Comparison of ENCODE assay signal across 16 cellular contexts in the genomic region with DNA sequence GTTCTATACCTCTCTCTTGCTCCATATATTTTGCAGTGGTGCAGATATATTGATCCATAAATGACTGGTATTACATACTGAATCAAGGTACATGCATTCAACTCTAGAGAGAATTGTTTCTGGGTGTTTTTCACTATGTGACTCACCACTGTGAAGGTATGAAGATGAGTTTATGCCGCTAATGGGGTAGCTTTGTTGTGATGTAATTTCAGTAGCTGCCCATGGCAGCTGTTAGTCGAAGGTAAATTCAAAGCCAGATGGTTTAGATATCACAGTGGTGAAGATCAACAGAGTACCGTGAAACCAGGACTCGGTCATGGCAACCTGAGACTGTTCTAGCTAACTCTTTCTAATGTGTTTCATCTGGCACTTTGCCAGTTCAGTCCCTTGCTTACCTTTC. TPM values are rescaled to one million over a fixed set of nuclear protein-coding genes. Genes with fewer than 3 reads are reported as not detected.
DNase-seq lines count a peak whose midpoint lies in the region; ATAC-seq, FAIRE-seq and TF ChIP-seq lines count a peak whose summit lies in the region.
"Had no signal": no experiment of that assay in that cellular context is flagged by ENCODE, and none has a peak within 500 bp of the region (broad histone marks: within the 10 kb centered on the region; RNA-seq: fewer than 3 reads in every experiment).

No MANE protein-coding gene starts in this region.

- H2BK15ac ChIP-seq in mesendoderm (replicated peaks; ENCODE audit: low read depth), result no peak overlapping the region

- no peak overlapping the region for H3K4ac ChIP-seq in mesendoderm (ENCODE audit: low read depth, low read length)

- no peak overlapping the region for H3K4me3 Mint-ChIP-seq in activated naive CD8-positive, alpha-beta T cell treated with anti-CD3 and anti-CD28 coated beads, Interleukin-2, amount 50 U/mL, for 24 hours
- H3K4me3 Mint-ChIP-seq in activated naive CD8-positive, alpha-beta T cell treated with anti-CD3 and anti-CD28 coated beads for 36 hours, result no peak overlapping the region

- WGBS in pancreas, 2 donors, result 72 to 75% methylated on average over 4 of the region's 4 CpGs
- WGBS in mesendoderm (ENCODE audit: extremely low coverage, insufficient coverage, low lambda C conversion rate), result no CpG with 5 or more reads among the region's 4 CpGs

- no peak overlapping the region for H3K9ac ChIP-seq in mesendoderm (ENCODE audit: low read length)

- no peak overlapping the region for H4K5ac ChIP-seq in mesendoderm (ENCODE audit: low read length)

- H3K27ac Mint-ChIP-seq in activated naive CD8-positive, alpha-beta T cell treated with anti-CD3 and anti-CD28 coated beads, Interleukin-2, amount 50 U/mL, for 24 hours, result no peak overlapping the region
- H3K27ac Mint-ChIP-seq in activated naive CD8-positive, alpha-beta T cell treated with anti-CD3 and anti-CD28 coated beads for 36 hours, result no peak overlapping the region

- no peaks in the 10 kb centered on the region for H3K27me3 Mint-ChIP-seq in activated naive CD8-positive, alpha-beta T cell treated with anti-CD3 and anti-CD28 coated beads, Interleukin-2, amount 50 U/mL, for 24 hours
- H3K27me3 Mint-ChIP-seq in activated naive CD8-positive, alpha-beta T cell treated with anti-CD3 and anti-CD28 coated beads for 36 hours, result no peaks in the 10 kb centered on the region

- H3K4me2 ChIP-seq in mesendoderm (ENCODE audit: low read length), result no peak overlapping the region

- no peak overlapping the region for H3K18ac ChIP-seq in mesendoderm (ENCODE audit: low read length)

- peaks cover 8% of the 10 kb centered on the region for H3K4me1 Mint-ChIP-seq in activated naive CD8-positive, alpha-beta T cell treated with anti-CD3 and anti-CD28 coated beads, Interleukin-2, amount 50 U/mL, for 24 hours
- H3K4me1 Mint-ChIP-seq in activated naive CD8-positive, alpha-beta T cell treated with anti-CD3 and anti-CD28 coated beads for 36 hours, result peaks cover 7% of the 10 kb centered on the region

- intact Hi-C loops in pancreas (cut with DNase I), result no loop called here

- ATAC-seq in activated naive CD8-positive, alpha-beta T cell treated with anti-CD3 and anti-CD28 coated beads, Interleukin-2, amount 50 U/mL, for 24 hours, result peak; percentile 61
- peak; percentile 58 for ATAC-seq in GM21723 (IDR thresholded peaks at IDR 0.05; ENCODE audit: unreplicated experiment)
- peak in 3 of 4 donors; percentile 24 to 76 (median 57) for ATAC-seq in pancreas
- no peak for ATAC-seq in HG02840 (IDR thresholded peaks at IDR 0.05; ENCODE audit: low FRiP score, unreplicated experiment)
- ATAC-seq: gastroesophageal sphincter, HCT116 had no signal

- DNase-seq in activated naive CD8-positive, alpha-beta T cell treated with anti-CD3 and anti-CD28 coated beads, Interleukin-2, amount 50 U/mL, for 24 hours, result no peak
- no peak for DNase-seq in activated naive CD8-positive, alpha-beta T cell treated with anti-CD3 and anti-CD28 coated beads for 36 hours
- peak; percentile 76 for DNase-seq in NCI-H146 treated with DMSO at 0.1 percent for 48 hours (lab: John Stamatoyannopoulos, UW; ENCODE audit: unreplicated experiment)
- no peak for DNase-seq in pancreas
- no peak for DNase-seq in NCI-H2227 (lab: John Stamatoyannopoulos, UW; ENCODE audit: unreplicated experiment)
- no peak for DNase-seq in mesendoderm
- DNase-seq: BE2C; NCI-H774; sigmoid colon; stimulated activated CD8-positive, alpha-beta memory T cell treated with anti-CD3 and anti-CD28 coated beads, Interleukin-4, amount 100 ng/mL, for 48 hours had no signal

- H3K4me1 ChIP-seq in pancreas (peaks cover 12 to 31% (median 23%) of the 10 kb centered on the region in 3 donors), mesendoderm (ENCODE audit: control insufficient read depth, low read depth, low read length) (peaks cover 12% of the 10 kb centered on the region)
- H3K4me1 ChIP-seq: BE2C had no signal

- H3K4me3 ChIP-seq in pancreas (no peak overlapping the region), mesendoderm (ENCODE audit: low read length) (no peak overlapping the region)
- H3K4me3 ChIP-seq: gastroesophageal sphincter, sigmoid colon had no signal

- peaks cover 5% of the 10 kb centered on the region for H3K36me3 Mint-ChIP-seq in activated naive CD8-positive, alpha-beta T cell treated with anti-CD3 and anti-CD28 coated beads, Interleukin-2, amount 50 U/mL, for 24 hours (ENCODE audit: low read depth)
- peaks cover 9% of the 10 kb centered on the region for H3K36me3 Mint-ChIP-seq in activated naive CD8-positive, alpha-beta T cell treated with anti-CD3 and anti-CD28 coated beads for 36 hours

- H3K36me3 ChIP-seq in pancreas, result no peaks in the 10 kb centered on the region
- no peaks in the 10 kb centered on the region for H3K36me3 ChIP-seq in mesendoderm (ENCODE audit: control insufficient read depth, insufficient read depth, low read length)
- H3K36me3 ChIP-seq: BE2C, gastroesophageal sphincter, sigmoid colon had no signal

- H3K27ac ChIP-seq in pancreas (no peak overlapping the region), mesendoderm (ENCODE audit: low read depth, low read length) (no peak overlapping the region)
- H3K27ac ChIP-seq: gastroesophageal sphincter, sigmoid colon had no signal

- no peaks in the 10 kb centered on the region for H3K9me3 Mint-ChIP-seq in activated naive CD8-positive, alpha-beta T cell treated with anti-CD3 and anti-CD28 coated beads, Interleukin-2, amount 50 U/mL, for 24 hours
- H3K9me3 Mint-ChIP-seq in activated naive CD8-positive, alpha-beta T cell treated with anti-CD3 and anti-CD28 coated beads for 36 hours, result no peaks in the 10 kb centered on the region

- H3K27me3 ChIP-seq in pancreas (no peaks in the 10 kb centered on the region), mesendoderm (ENCODE audit: insufficient read depth, low read length, poor library complexity) (no peaks in the 10 kb centered on the region)
- H3K27me3 ChIP-seq: BE2C, gastroesophageal sphincter, sigmoid colon had no signal

- no peak for TF ChIP-seq CTCF in pancreas (IDR thresholded peaks at IDR 0.05)

- peaks cover 15% of the 10 kb centered on the region for H3K79me1 ChIP-seq in mesendoderm (ENCODE audit: low read length)

- no peak overlapping the region for H2BK5ac ChIP-seq in mesendoderm (ENCODE audit: low read length)

- peaks cover 26% of the 10 kb centered on the region for H3K79me2 ChIP-seq in mesendoderm (ENCODE audit: control insufficient read depth, insufficient read depth, low read length)

- H2BK120ac ChIP-seq in mesendoderm (ENCODE audit: low read depth, low read length), result no peak overlapping the region

- H3K56ac ChIP-seq in mesendoderm (ENCODE audit: low read length), result no peak overlapping the region

- H2AK5ac ChIP-seq in mesendoderm (ENCODE audit: low read length), result no peak overlapping the region

- H3K9me3 ChIP-seq in pancreas, result no peaks in the 10 kb centered on the region
- H3K9me3 ChIP-seq: BE2C, gastroesophageal sphincter, sigmoid colon had no signal

- H3K23ac ChIP-seq in mesendoderm (ENCODE audit: low read length), result no peak overlapping the region

- H4K8ac ChIP-seq in mesendoderm (ENCODE audit: low read depth, low read length), result no peak overlapping the region

- FAIRE-seq in pancreas (lab: Jason Lieb, UNC), result no peak
- FAIRE-seq: colon had no signal

RNA-seq across cellular contexts. Expression of a gene that starts 50.4 kb away (rescaled TPM):
- total RNA-seq in activated naive CD8-positive, alpha-beta T cell treated with anti-CD3 and anti-CD28 coated beads for 36 hours, result 10 to 100 TPM; 35.3 to 38.2 TPM
- 10 to 100 TPM; 23.6 to 46.2 (median 28.8) TPM for total RNA-seq in pancreas
- polyA plus RNA-seq in pancreas, result 10 to 100 TPM; 20.4 to 37.0 TPM
- 44.9 TPM for polyA plus RNA-seq in mesendoderm (2013, experiment 1 of 2)
- polyA plus RNA-seq in mesendoderm (2013, experiment 2 of 2), result 49.5 TPM

RNA-seq across cellular contexts. Expression of a gene that starts 50.6 kb away (rescaled TPM):
- not detected for total RNA-seq in activated naive CD8-positive, alpha-beta T cell treated with anti-CD3 and anti-CD28 coated beads for 36 hours
- 1 to 10 TPM in 3 of 6 donors, under 1 TPM in 3; 0.38 to 1.5 (median 0.79) TPM for total RNA-seq in pancreas
- polyA plus RNA-seq in pancreas, result 1 to 10 TPM in 1 of 2 donors, under 1 TPM in 1; 0.57 to 1.3 TPM
- 0.48 TPM for polyA plus RNA-seq in mesendoderm (2013, experiment 1 of 2)
- polyA plus RNA-seq in mesendoderm (2013, experiment 2 of 2), result 0.45 TPM
- total RNA-seq: T-helper 1 cell treated with Interleukin-12 subunit alpha and Interleukin-12 subunit beta and Interleukin-4 antibody, amounts not matched to agents 30 ng/mL and 1 ng/mL, for 36 hours had no signal
